In genomic region chr17:77303620-77304019, GRCh38 we compare ENCODE assay signal across 21 cellular contexts.
DNase-seq lines count a peak whose midpoint lies in the region; ATAC-seq, FAIRE-seq and TF ChIP-seq lines count a peak whose summit lies in the region.
"Had no signal": no experiment of that assay in that cellular context is flagged by ENCODE, and none has a peak within 500 bp of the region (broad histone marks: within the 10 kb centered on the region; RNA-seq: fewer than 3 reads in every experiment).

No MANE protein-coding gene starts in this region.

- H3K4me2 ChIP-seq in astrocyte (ENCODE audit: low read length): peak overlapping the region; percentile 69
- H3K4me2 ChIP-seq in OCI-LY7 (ENCODE audit: low read length): no peak overlapping the region

- H3K27me3 Mint-ChIP-seq in astrocyte (ENCODE audit: low read depth, unreplicated experiment): peaks cover 3% of the 10 kb centered on the region
- H3K27me3 Mint-ChIP-seq: CD4-positive, alpha-beta memory T cell; natural killer cell treated with Interleukin-12 subunit alpha and Interleukin-12 subunit beta and Interleukin-15 and Interleukin-18, amount 100 ng/mL, for 72 hours had no signal

- H4K20me1 ChIP-seq in astrocyte (ENCODE audit: insufficient read depth, low read length) (peaks cover 3% of the 10 kb centered on the region), OCI-LY7 (ENCODE audit: insufficient read depth, low read length) (no peaks in the 10 kb centered on the region)

- H2AFZ ChIP-seq in ACC112 (ENCODE audit: low read length, unreplicated experiment): peak overlapping the region; percentile 59
- H2AFZ ChIP-seq in astrocyte (ENCODE audit: low read depth, low read length): no peak overlapping the region
- no peak overlapping the region for H2AFZ ChIP-seq in OCI-LY7 (ENCODE audit: low read length)

- no peaks in the 10 kb centered on the region for H3K79me2 ChIP-seq in ACC112 (ENCODE audit: control insufficient read depth, insufficient read depth, low read length, unreplicated experiment)
- H3K79me2 ChIP-seq in astrocyte (ENCODE audit: insufficient read depth, low read length): peaks cover 7% of the 10 kb centered on the region
- H3K79me2 ChIP-seq in OCI-LY7 (ENCODE audit: insufficient read depth, low read depth, low read length): no peaks in the 10 kb centered on the region

- ATAC-seq in GM19351 (IDR thresholded peaks at IDR 0.05; ENCODE audit: unreplicated experiment) (no peak), GM19395 (IDR thresholded peaks at IDR 0.05; ENCODE audit: unreplicated experiment) (no peak)
- ATAC-seq: left cardiac atrium; natural killer cell treated with Interleukin-12 subunit alpha and Interleukin-12 subunit beta and Interleukin-15 and Interleukin-18, amount 100 ng/mL, for 72 hours had no signal

- peak overlapping the region; percentile 93 for H3K27ac ChIP-seq in ACC112 (ENCODE audit: low read depth, low read length)
- H3K27ac ChIP-seq in astrocyte (ENCODE audit: low read depth, low read length): peak overlapping the region; percentile 66
- H3K27ac ChIP-seq in esophagus muscularis mucosa (replicated peaks in 1 of 4): no peak overlapping the region
- H3K27ac ChIP-seq in OCI-LY7 (ENCODE audit: low read depth, low read length, poor library complexity, severe bottlenecking): no peak overlapping the region
- H3K27ac ChIP-seq: uterus had no signal

- H3K9me3 Mint-ChIP-seq in astrocyte (ENCODE audit: unreplicated experiment): no peaks in the 10 kb centered on the region
- H3K9me3 Mint-ChIP-seq: CD4-positive, alpha-beta memory T cell; endodermal cell; natural killer cell treated with Interleukin-12 subunit alpha and Interleukin-12 subunit beta and Interleukin-15 and Interleukin-18, amount 100 ng/mL, for 72 hours; T-helper 1 cell treated with Interleukin-12 subunit alpha and Interleukin-12 subunit beta and Interleukin-4 antibody, amounts not matched to agents 30 μg/mL and 1 μg/mL, for 36 hours had no signal

- H3K36me3 ChIP-seq in ACC112 (ENCODE audit: insufficient read depth, low read length): 0 out of 2 replicates have a peak, but pooled peaks cover 4% of the 10 kb centered on the region
- no peaks in the 10 kb centered on the region for H3K36me3 ChIP-seq in astrocyte (ENCODE audit: insufficient read depth, low read length)
- H3K36me3 ChIP-seq in esophagus muscularis mucosa: no peaks in the 10 kb centered on the region
- H3K36me3 ChIP-seq in OCI-LY7 (ENCODE audit: insufficient read depth, low read length): no peaks in the 10 kb centered on the region
- H3K36me3 ChIP-seq: uterus had no signal

- intact Hi-C loops in esophagus muscularis mucosa (cut with DNase I): no loop called here
- intact Hi-C loops in OCI-LY7 (cut with micrococcal nuclease; ENCODE audit: unreplicated experiment): no loop called here

- no peak for TF ChIP-seq EP300 in esophagus muscularis mucosa (IDR thresholded peaks at IDR 0.05)

- no peak overlapping the region for H3K4me3 Mint-ChIP-seq in astrocyte (ENCODE audit: unreplicated experiment)
- H3K4me3 Mint-ChIP-seq: CD4-positive, alpha-beta memory T cell; endodermal cell; natural killer cell treated with Interleukin-12 subunit alpha and Interleukin-12 subunit beta and Interleukin-15 and Interleukin-18, amount 100 ng/mL, for 72 hours; T-helper 1 cell treated with Interleukin-12 subunit alpha and Interleukin-12 subunit beta and Interleukin-4 antibody, amounts not matched to agents 30 μg/mL and 1 μg/mL, for 36 hours had no signal

- H3K36me3 Mint-ChIP-seq in astrocyte (ENCODE audit: low read depth, unreplicated experiment): no peaks in the 10 kb centered on the region
- H3K36me3 Mint-ChIP-seq: CD4-positive, alpha-beta memory T cell; natural killer cell treated with Interleukin-12 subunit alpha and Interleukin-12 subunit beta and Interleukin-15 and Interleukin-18, amount 100 ng/mL, for 72 hours had no signal

- TF ChIP-seq CTCF in astrocyte (IDR thresholded peaks at IDR 0.05; ENCODE audit: insufficient read depth, low read depth, low read length) (no peak), esophagus muscularis mucosa (IDR thresholded peaks at IDR 0.05) (no peak), OCI-LY7 (conservative IDR thresholded peaks at IDR 0.05; ENCODE audit: low read length) (no peak)

- DNase-seq in H4 (ENCODE audit: low spot score) (peak; percentile 60), astrocyte (ENCODE audit: low read depth) (no peak), kidney tubule cell (ENCODE audit: low spot score) (peak; percentile 27), esophagus muscularis mucosa (ENCODE audit: extremely low spot score) (no peak), OCI-LY7 (ENCODE audit: low spot score) (no peak)
- DNase-seq: activated effector memory CD4-positive, alpha-beta T cell treated with anti-CD3 and anti-CD28 coated beads, Interleukin-2, amount 50 U/mL, for 16 hours; CD4-positive, alpha-beta memory T cell; endodermal cell; KG1; left cardiac atrium; NCI-H1092; NCI-H2107; NCI-H526; SIG-M5; uterus had no signal

- H3K27ac Mint-ChIP-seq in astrocyte (ENCODE audit: unreplicated experiment): peak overlapping the region; percentile 26
- H3K27ac Mint-ChIP-seq: endodermal cell; natural killer cell treated with Interleukin-12 subunit alpha and Interleukin-12 subunit beta and Interleukin-15 and Interleukin-18, amount 100 ng/mL, for 72 hours; T-helper 1 cell treated with Interleukin-12 subunit alpha and Interleukin-12 subunit beta and Interleukin-4 antibody, amounts not matched to agents 30 μg/mL and 1 μg/mL, for 36 hours had no signal

- no peaks in the 10 kb centered on the region for H3K9me2 ChIP-seq in OCI-LY7 (ENCODE audit: insufficient read depth, low read length)

- H3K4me1 ChIP-seq in ACC112 (ENCODE audit: control insufficient read depth, insufficient read depth, low read length, unreplicated experiment) (peaks cover 32% of the 10 kb centered on the region), astrocyte (ENCODE audit: insufficient read depth, low read length) (peaks cover 37% of the 10 kb centered on the region), esophagus muscularis mucosa (peaks cover 0 to 2% (median 1%) of the 10 kb centered on the region in 4 donors), OCI-LY7 (ENCODE audit: insufficient read depth, low read length, poor library complexity, severe bottlenecking) (no peaks in the 10 kb centered on the region)
- H3K4me1 ChIP-seq: uterus had no signal

- 0 out of 2 replicates have a peak overlapping the region, but pooled peaks have one; percentile 37 for H3K4me3 ChIP-seq in ACC112 (ENCODE audit: low read depth, low read length)
- no peak overlapping the region for H3K4me3 ChIP-seq in astrocyte (ENCODE audit: insufficient read depth, low read depth, low read length)
- no peak overlapping the region for H3K4me3 ChIP-seq in esophagus muscularis mucosa
- H3K4me3 ChIP-seq in OCI-LY7 (ENCODE audit: low read depth, low read length, poor library complexity, severe bottlenecking): no peak overlapping the region
- H3K4me3 ChIP-seq: uterus had no signal

- peak overlapping the region; percentile 33 for H3K9ac ChIP-seq in astrocyte (ENCODE audit: low read length)

- FAIRE-seq in astrocyte (lab: Jason Lieb, UNC): no peak
- FAIRE-seq: frontal cortex had no signal

- peaks cover 6% of the 10 kb centered on the region for H3K9me3 ChIP-seq in astrocyte (ENCODE audit: insufficient read depth, low read depth, low read length)
- peaks cover 0 to 7% (median 4%) of the 10 kb centered on the region in 4 donors for H3K9me3 ChIP-seq in esophagus muscularis mucosa
- no peaks in the 10 kb centered on the region for H3K9me3 ChIP-seq in OCI-LY7 (ENCODE audit: low read length)

- no TSS peak for BruUV-seq in OCI-LY7 (replicated peaks; lab: Mats Ljungman, UMichigan)

- no peaks in the 10 kb centered on the region for H3K27me3 ChIP-seq in ACC112 (ENCODE audit: insufficient read depth, low read length)
- H3K27me3 ChIP-seq in astrocyte (ENCODE audit: insufficient read depth, low read length): no peaks in the 10 kb centered on the region
- no peaks in the 10 kb centered on the region for H3K27me3 ChIP-seq in esophagus muscularis mucosa
- H3K27me3 ChIP-seq: uterus had no signal

- POLR2A ChIA-PET in OCI-LY7 (lab: Charles Lee): no interaction called here

- peaks cover 15% of the 10 kb centered on the region for H3K4me1 Mint-ChIP-seq in astrocyte (ENCODE audit: low read depth, unreplicated experiment)
- H3K4me1 Mint-ChIP-seq: CD4-positive, alpha-beta memory T cell had no signal

- TF ChIP-seq POLR2A in esophagus muscularis mucosa (IDR thresholded peaks at IDR 0.05; ENCODE audit: low read depth): no peak

- 94% methylated on average over 6 of the region's 6 CpGs for WGBS in esophagus muscularis mucosa

- CTCF ChIA-PET in OCI-LY7 (lab: Charles Lee; ENCODE audit: unreplicated experiment): no interaction called here

Comparison
In these comparisons a context has a peak if more than half of its experiments do, and no peak if none do; other contexts are left out.
1. H3K27ac ChIP-seq: peak in ACC112 (single experiment) and astrocyte (single experiment); none in esophagus muscularis mucosa (0 of 4) and OCI-LY7 (single experiment).
2. DNase-seq: peak in H4 (single experiment) and kidney tubule cell (single experiment); none in astrocyte (single experiment), esophagus muscularis mucosa (single experiment) and OCI-LY7 (single experiment).